Comparison of ENCODE assay signal across 18 cellular contexts in the genomic region with DNA sequence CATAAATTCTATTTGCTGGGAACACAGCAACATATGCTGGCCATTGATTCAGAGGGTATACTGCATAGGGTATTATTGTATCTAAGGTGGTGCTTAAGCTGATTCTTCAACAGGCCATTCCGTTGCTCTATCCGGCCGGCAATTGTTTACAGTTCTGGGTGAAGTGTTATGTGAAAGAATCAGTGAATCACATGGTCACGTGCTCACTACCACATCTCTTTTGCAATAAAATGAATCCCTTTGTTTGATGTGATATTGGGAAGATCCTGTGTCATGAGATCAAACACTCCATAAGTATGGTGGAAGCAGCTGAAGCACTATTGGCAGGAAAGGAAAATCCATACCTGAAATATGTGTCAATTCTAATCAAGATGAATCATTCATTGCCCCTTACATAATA.
"Had no signal": no experiment of that assay in that cellular context is flagged by ENCODE, and none has a peak within 500 bp of the region (broad histone marks: within the 10 kb centered on the region; RNA-seq: fewer than 3 reads in every experiment).

No MANE protein-coding gene starts in this region.

- H3K27ac Mint-ChIP-seq: memory B cell; nephron; stimulated activated naive B cell treated with anti-CD40 and anti-IgM and Interleukin-4, amounts not matched to agents 10 μg/mL and 1 μg/mL and 100 μg/mL, for 72 hours had no signal

- H3K9me3 Mint-ChIP-seq: activated T-helper 1 cell treated with anti-CD3 and anti-CD28 coated beads, Interleukin-12 subunit alpha, Interleukin-12 subunit beta, Interleukin-2, Interleukin-4 antibody, amounts not matched to agents 30 ng/mL and 10 ng/mL and 1 ng/mL, durations not matched to agents 14 hours and 24 hours and 36 hours; memory B cell; nephron; stimulated activated naive B cell treated with anti-CD40 and anti-IgM and Interleukin-4, amounts not matched to agents 10 μg/mL and 1 μg/mL and 100 μg/mL, for 72 hours had no signal

- H3K27ac ChIP-seq: cardiac muscle cell, prostate gland, tibial artery, vagina, VCaP had no signal

- H3K4me3 ChIP-seq: cardiac muscle cell, prostate gland, skin epidermis, tibial artery, vagina had no signal

- H3K4me1 ChIP-seq: prostate gland had no signal

- H3K9me3 ChIP-seq: prostate gland, tibial artery, vagina had no signal

- ATAC-seq: esophagus mucosa; left ventricle myocardium superior; right cardiac atrium; stimulated activated naive B cell treated with anti-CD40 and anti-IgM and Interleukin-4, amounts not matched to agents 10 μg/mL and 1 μg/mL and 100 μg/mL, for 72 hours; T-cell had no signal

- H3K27me3 ChIP-seq: cardiac muscle cell, tibial artery, vagina had no signal

- H3K4me3 Mint-ChIP-seq: memory B cell; nephron; stimulated activated naive B cell treated with anti-CD40 and anti-IgM and Interleukin-4, amounts not matched to agents 10 μg/mL and 1 μg/mL and 100 μg/mL, for 72 hours had no signal

- DNase-seq: foreskin fibroblast; kidney glomerular epithelial cell; left ventricle myocardium superior; right cardiac atrium; stimulated activated CD4-positive, alpha-beta T cell treated with anti-CD3 and anti-CD28 coated beads, Interleukin-15, amount 100 ng/mL, for 24 hours; stimulated activated CD4-positive, alpha-beta T cell treated with anti-CD3 and anti-CD28 coated beads, Interleukin-4, amount 100 ng/mL, for 1 hour; stimulated activated naive B cell treated with anti-CD40 and anti-IgM and Interleukin-4, amounts not matched to agents 10 μg/mL and 1 μg/mL and 100 μg/mL, for 72 hours; T-cell; tibial artery had no signal

- H3K36me3 ChIP-seq: cardiac muscle cell, prostate gland, tibial artery, vagina had no signal
